8 cellular contexts compared by ENCODE assay signal in genomic region chr3:72274511-72275295, GRCh38.
A peak's percentile ranks its signal among the peaks of the same experiment; 100 is the strongest.
DNase-seq lines count a peak whose midpoint lies in the region; ATAC-seq and TF ChIP-seq lines count a peak whose summit lies in the region.

No MANE protein-coding gene starts in this region.

- no peak overlapping the region for H2BK120ac ChIP-seq in mesenchymal stem cell (ENCODE audit: low read depth, low read length)

- H3K27ac ChIP-seq in brain microvascular endothelial cell: peak overlapping the region; percentile 32
- H3K27ac ChIP-seq in mesenchymal stem cell (ENCODE audit: low read length, poor library complexity, severe bottlenecking): peak overlapping the region; percentile 89

- H3K18ac ChIP-seq in mesenchymal stem cell (ENCODE audit: low read depth in 1 of 2, low read length in 2 of 2): peak overlapping the region; percentile 3 to 6

- CTCF ChIA-PET in activated naive CD4-positive, alpha-beta T cell treated with anti-CD3 and anti-CD28 coated beads, Interleukin-2, amount 10 ng/mL, durations not matched to agents 7 days and 5 days (lab: Charles Lee): no interaction called here

- peak; percentile 55 for DNase-seq in activated naive CD4-positive, alpha-beta T cell treated with anti-CD3 and anti-CD28 coated beads, Interleukin-2, amount 10 ng/mL, durations not matched to agents 7 days and 5 days
- no peak for DNase-seq in activated naive CD4-positive, alpha-beta T cell treated with anti-CD3 and anti-CD28 coated beads, Interleukin-2, amount 50 U/mL, for 72 hours (ENCODE audit: low spot score in 2 of 2)
- DNase-seq in NCI-H524 (lab: John Stamatoyannopoulos, UW): peak; percentile 75 to 80
- peak; percentile 80 for DNase-seq in brain microvascular endothelial cell
- DNase-seq in mesenchymal stem cell: peak; percentile 90
- DNase-seq in islet precursor cell: no peak
- no peak for DNase-seq in NCI-H1436 treated with DMSO at 0.1 percent for 48 hours (lab: John Stamatoyannopoulos, UW)

- H3K4me3 Mint-ChIP-seq in activated naive CD4-positive, alpha-beta T cell treated with anti-CD3 and anti-CD28 coated beads, Interleukin-2, amount 10 ng/mL, durations not matched to agents 7 days and 5 days: no peak overlapping the region

- H3K14ac ChIP-seq in mesenchymal stem cell (ENCODE audit: low read length in 2 of 2): no peak overlapping the region

- H4K8ac ChIP-seq in mesenchymal stem cell (ENCODE audit: low read length): no peak overlapping the region

- peaks cover 19% of the 10 kb centered on the region for H3K4me1 ChIP-seq in mesenchymal stem cell (ENCODE audit: control insufficient read depth, insufficient read depth, low read depth, low read length)

- H3K4me2 ChIP-seq in mesenchymal stem cell (ENCODE audit: low read length, poor library complexity, severe bottlenecking): no peak overlapping the region

- H3K9ac ChIP-seq in mesenchymal stem cell (ENCODE audit: low read length): peak overlapping the region; percentile 57

- no peaks in the 10 kb centered on the region for H3K9me3 Mint-ChIP-seq in activated naive CD4-positive, alpha-beta T cell treated with anti-CD3 and anti-CD28 coated beads, Interleukin-2, amount 10 ng/mL, durations not matched to agents 7 days and 5 days
- no peaks in the 10 kb centered on the region for H3K9me3 Mint-ChIP-seq in activated naive CD4-positive, alpha-beta T cell treated with anti-CD3 and anti-CD28 coated beads, Interleukin-2, amount 50 U/mL, for 72 hours

- no peak overlapping the region for H3K23ac ChIP-seq in mesenchymal stem cell (ENCODE audit: low read length in 2 of 2)

- H3K36me3 Mint-ChIP-seq in activated naive CD4-positive, alpha-beta T cell treated with anti-CD3 and anti-CD28 coated beads, Interleukin-2, amount 10 ng/mL, durations not matched to agents 7 days and 5 days: no peaks in the 10 kb centered on the region
- H3K36me3 Mint-ChIP-seq in activated naive CD4-positive, alpha-beta T cell treated with anti-CD3 and anti-CD28 coated beads, Interleukin-2, amount 50 U/mL, for 72 hours: no peaks in the 10 kb centered on the region

- no peaks in the 10 kb centered on the region for H3K27me3 ChIP-seq in brain microvascular endothelial cell (replicated peaks)
- peaks cover 8 to 17% of the 10 kb centered on the region in 2 experiments for H3K27me3 ChIP-seq in mesenchymal stem cell (ENCODE audit: control insufficient read depth in 1 of 2, insufficient read depth in 1 of 2, low read length in 2 of 2)

- H3K4me3 ChIP-seq in brain microvascular endothelial cell (ENCODE audit: low read depth, low read length): no peak overlapping the region
- H3K4me3 ChIP-seq in mesenchymal stem cell (ENCODE audit: insufficient read depth in 1 of 2, low read depth in 1 of 2, low read length in 2 of 2): peak overlapping the region in 1 of 2 experiments; percentile 45

- no peak for ATAC-seq in activated naive CD4-positive, alpha-beta T cell treated with anti-CD3 and anti-CD28 coated beads, Interleukin-2, amount 50 U/mL, for 72 hours
- no peak for ATAC-seq in GM18505 (IDR thresholded peaks at IDR 0.05; ENCODE audit: unreplicated experiment)

- H3K27ac Mint-ChIP-seq in activated naive CD4-positive, alpha-beta T cell treated with anti-CD3 and anti-CD28 coated beads, Interleukin-2, amount 10 ng/mL, durations not matched to agents 7 days and 5 days: peak overlapping the region; percentile 0
- peak overlapping the region in 1 of 2 donors; percentile 1 for H3K27ac Mint-ChIP-seq in activated naive CD4-positive, alpha-beta T cell treated with anti-CD3 and anti-CD28 coated beads, Interleukin-2, amount 50 U/mL, for 72 hours

- H2BK15ac ChIP-seq in mesenchymal stem cell (ENCODE audit: low read depth, poor library complexity, severe bottlenecking): no peak overlapping the region

- H3K4ac ChIP-seq in mesenchymal stem cell (ENCODE audit: low read depth in 1 of 2, low read length in 2 of 2): peak overlapping the region; percentile 54 to 76

- peaks cover 19% of the 10 kb centered on the region for H3K27me3 Mint-ChIP-seq in activated naive CD4-positive, alpha-beta T cell treated with anti-CD3 and anti-CD28 coated beads, Interleukin-2, amount 10 ng/mL, durations not matched to agents 7 days and 5 days

- peak overlapping the region; percentile 10 for H2BK5ac ChIP-seq in mesenchymal stem cell (ENCODE audit: low read depth, low read length, poor library complexity, severe bottlenecking)

- in situ Hi-C loops in brain microvascular endothelial cell (cut with HindIII; ENCODE audit: low pct_ligation_motif_present, low sequenced_read_pairs): no loop called here

- no peak for TF ChIP-seq POLR2A in GM18505 (IDR thresholded peaks at IDR 0.05; ENCODE audit: borderline replicate concordance, extremely low read depth, insufficient read depth, insufficient read length)

- no peak overlapping the region for H2AFZ ChIP-seq in mesenchymal stem cell (ENCODE audit: low read depth, low read length)

- H3K4me1 Mint-ChIP-seq in activated naive CD4-positive, alpha-beta T cell treated with anti-CD3 and anti-CD28 coated beads, Interleukin-2, amount 10 ng/mL, durations not matched to agents 7 days and 5 days: peaks cover 46% of the 10 kb centered on the region

- H3K79me1 ChIP-seq in mesenchymal stem cell (replicated peaks; ENCODE audit: low read length, poor library complexity, severe bottlenecking): no peaks in the 10 kb centered on the region

- peak overlapping the region in 1 of 2 experiments; percentile 70 for H2BK12ac ChIP-seq in mesenchymal stem cell (ENCODE audit: low read length in 2 of 2)

- H3K9me3 ChIP-seq in mesenchymal stem cell (ENCODE audit: control insufficient read depth, low read length): peaks cover 5% of the 10 kb centered on the region

- H3K36me3 ChIP-seq in brain microvascular endothelial cell (replicated peaks) (no peaks in the 10 kb centered on the region), mesenchymal stem cell (ENCODE audit: control insufficient read depth in 1 of 2, insufficient read depth in 2 of 2, low read depth in 1 of 2, low read length in 2 of 2) (no peaks in the 10 kb centered on the region)

- H4K91ac ChIP-seq in mesenchymal stem cell (ENCODE audit: low read length): no peak overlapping the region

- TF ChIP-seq CTCF in brain microvascular endothelial cell (IDR thresholded peaks at IDR 0.05; ENCODE audit: low read depth, low read length, missing control alignments): no peak

- 13% methylated on average over 11 of the region's 11 CpGs for WGBS in mesenchymal stem cell

- H2AK5ac ChIP-seq in mesenchymal stem cell (ENCODE audit: low read length, severe bottlenecking): peak overlapping the region; percentile 21

Comparison
In these comparisons a context has a peak if more than half of its experiments do, and no peak if none do; other contexts are left out.
1. DNase-seq: peak in activated naive CD4-positive, alpha-beta T cell treated with anti-CD3 and anti-CD28 coated beads, Interleukin-2, amount 10 ng/mL, durations not matched to agents 7 days and 5 days (single experiment), NCI-H524 (2 of 2), brain microvascular endothelial cell (single experiment) and mesenchymal stem cell (single experiment); none in activated naive CD4-positive, alpha-beta T cell treated with anti-CD3 and anti-CD28 coated beads, Interleukin-2, amount 50 U/mL, for 72 hours (0 of 2), islet precursor cell (single experiment) and NCI-H1436 treated with DMSO at 0.1 percent for 48 hours (single experiment).